In genomic region chr16:70341600-70341999, GRCh38 we compare ENCODE assay signal across 15 cellular contexts. TPM values are rescaled to one million over a fixed set of nuclear protein-coding genes. Genes with fewer than 3 reads are reported as not detected.
DNase-seq lines count a peak whose midpoint lies in the region; ATAC-seq and TF ChIP-seq lines count a peak whose summit lies in the region.
"Had no signal": no experiment of that assay in that cellular context is flagged by ENCODE, and none has a peak within 500 bp of the region (broad histone marks: within the 10 kb centered on the region; RNA-seq: fewer than 3 reads in every experiment).

No MANE protein-coding gene starts in this region.

- H3K79me1 ChIP-seq in H9 (ENCODE audit: insufficient read depth, low read depth, low read length, poor library complexity, severe bottlenecking): no peaks in the 10 kb centered on the region

- no peak for ATAC-seq in GM18519 (IDR thresholded peaks at IDR 0.05; ENCODE audit: low FRiP score, unreplicated experiment)
- ATAC-seq: PC-3 had no signal

- H3K9me3 Mint-ChIP-seq in activated naive CD4-positive, alpha-beta T cell treated with anti-CD3 and anti-CD28 coated beads, Interleukin-2, amount 10 ng/mL, durations not matched to agents 7 days and 5 days: no peaks in the 10 kb centered on the region
- H3K9me3 Mint-ChIP-seq in H9: no peaks in the 10 kb centered on the region
- H3K9me3 Mint-ChIP-seq in progenitor cell of endocrine pancreas (ENCODE audit: low read depth): no peaks in the 10 kb centered on the region

- no peak for DNase-seq in activated naive CD4-positive, alpha-beta T cell treated with anti-CD3 and anti-CD28 coated beads, Interleukin-2, amount 10 ng/mL, durations not matched to agents 7 days and 5 days
- no peak for DNase-seq in activated naive CD4-positive, alpha-beta T cell treated with Interleukin-2 at 50 U/mL for 16 hours
- DNase-seq in H9 (peak; percentile 38), RWPE1 (ENCODE audit: low spot score) (no peak), progenitor cell of endocrine pancreas (ENCODE audit: low spot score, unreplicated experiment) (no peak), head of caudate nucleus (no peak), GOT3 (lab: John Stamatoyannopoulos, UW) (no peak)
- DNase-seq: BE2C, NCI-H1092, NCI-H1694, NCI-H510A treated with DMSO at 0.1 percent for 48 hours, PC-3, SK-N-SH, T-helper 1 cell had no signal

- H2BK20ac ChIP-seq in H9 (ENCODE audit: low read depth, low read length, poor library complexity, severe bottlenecking): no peak overlapping the region

- H3K4me1 ChIP-seq in H9 (ENCODE audit: insufficient read depth, low read length): no peaks in the 10 kb centered on the region
- H3K4me1 ChIP-seq: BE2C had no signal

- H3K9me3 ChIP-seq in H9 (ENCODE audit: control insufficient read depth, low read depth, low read length): no peaks in the 10 kb centered on the region
- H3K9me3 ChIP-seq: BE2C, SK-N-SH had no signal

- no peak overlapping the region for H2BK15ac ChIP-seq in H9 (ENCODE audit: low read depth, low read length)

- no peak overlapping the region for H2BK12ac ChIP-seq in H9 (ENCODE audit: insufficient read length, low read depth, low read length)

- H3T11ph ChIP-seq in H9 (ENCODE audit: low read length): no peak overlapping the region

- peaks cover 11% of the 10 kb centered on the region for H3K4me1 Mint-ChIP-seq in activated naive CD4-positive, alpha-beta T cell treated with anti-CD3 and anti-CD28 coated beads, Interleukin-2, amount 10 ng/mL, durations not matched to agents 7 days and 5 days
- peaks cover 20 to 29% of the 10 kb centered on the region in 2 experiments for H3K4me1 Mint-ChIP-seq in H9
- H3K4me1 Mint-ChIP-seq in progenitor cell of endocrine pancreas (ENCODE audit: low read depth): peaks cover 3% of the 10 kb centered on the region

- no peak overlapping the region for H2BK120ac ChIP-seq in H9 (ENCODE audit: low read depth, low read length, poor library complexity, severe bottlenecking)

- no peak overlapping the region for H2AFZ ChIP-seq in H9 (ENCODE audit: low read length)

- H3K27ac ChIP-seq in H9 (ENCODE audit: insufficient read length, low read depth, low read length): no peak overlapping the region
- H3K27ac ChIP-seq in RWPE1: peak overlapping the region; percentile 5; the same call in 1 of the 2 replicates

- H4K5ac ChIP-seq in H9 (ENCODE audit: insufficient read length, low read depth, low read length): no peak overlapping the region

- H3K79me2 ChIP-seq in H9 (ENCODE audit: insufficient read depth, low read length): no peaks in the 10 kb centered on the region

- no CpG with 5 or more reads among the region's 4 CpGs for WGBS in H9 (ENCODE audit: extremely low coverage, insufficient read length, low lambda C conversion rate)

- no peak for TF ChIP-seq CTCF in H9 (conservative IDR thresholded peaks at IDR 0.05)
- TF ChIP-seq CTCF in RWPE1 (conservative IDR thresholded peaks at IDR 0.05; ENCODE audit: low read depth): no peak
- no peak for TF ChIP-seq CTCF in progenitor cell of endocrine pancreas (IDR thresholded peaks at IDR 0.05; ENCODE audit: unreplicated experiment)

- peaks cover under 1% of the 10 kb centered on the region for H3K36me3 Mint-ChIP-seq in activated naive CD4-positive, alpha-beta T cell treated with anti-CD3 and anti-CD28 coated beads, Interleukin-2, amount 10 ng/mL, durations not matched to agents 7 days and 5 days
- peaks cover 0 to 5% (median under 1%) of the 10 kb centered on the region in 3 experiments; a peak in 3 of 7 replicates for H3K36me3 Mint-ChIP-seq in H9 (ENCODE audit: insufficient read depth in 1 of 3, low read depth in 3 of 3)
- peaks cover 2% of the 10 kb centered on the region for H3K36me3 Mint-ChIP-seq in progenitor cell of endocrine pancreas (ENCODE audit: insufficient read depth)

- no peak overlapping the region for H3K23ac ChIP-seq in H9 (ENCODE audit: insufficient read length, low read depth, low read length)

- intact Hi-C loops in head of caudate nucleus (cut with DNase I): no loop called here

- no peaks in the 10 kb centered on the region for H3K27me3 Mint-ChIP-seq in activated naive CD4-positive, alpha-beta T cell treated with anti-CD3 and anti-CD28 coated beads, Interleukin-2, amount 10 ng/mL, durations not matched to agents 7 days and 5 days
- H3K27me3 Mint-ChIP-seq in H9 (ENCODE audit: low read depth): no peaks in the 10 kb centered on the region
- H3K27me3 Mint-ChIP-seq in progenitor cell of endocrine pancreas: no peaks in the 10 kb centered on the region

- H4K20me1 ChIP-seq in H9 (ENCODE audit: control insufficient read depth, insufficient read depth, insufficient read length): no peaks in the 10 kb centered on the region

- no peak overlapping the region for H2AK5ac ChIP-seq in H9 (ENCODE audit: insufficient read length, low read length)

- POLR2A ChIA-PET in RWPE1 (lab: Yijun Ruan, JAX; ENCODE audit: low non-redundant PET): no interaction called here

- H3K27me3 ChIP-seq in H9 (ENCODE audit: insufficient read depth, low read length): no peaks in the 10 kb centered on the region
- H3K27me3 ChIP-seq: BE2C had no signal

- no peak overlapping the region for H3K14ac ChIP-seq in H9 (ENCODE audit: insufficient read depth, low read length)

- H3K4me2 ChIP-seq in H9 (ENCODE audit: insufficient read depth, insufficient read length, low read length): no peak overlapping the region
- H3K4me2 ChIP-seq: SK-N-SH had no signal

- CTCF ChIA-PET in activated naive CD4-positive, alpha-beta T cell treated with anti-CD3 and anti-CD28 coated beads, Interleukin-2, amount 10 ng/mL, durations not matched to agents 7 days and 5 days (lab: Charles Lee): interaction anchor here (0.7 kb wide), 1 partner anchor 449 kb away, joined by 3 read pairs; no protein-coding TSS in a partner anchor
- CTCF ChIA-PET in RWPE1 (lab: Yijun Ruan, JAX): no interaction called here

- no peak overlapping the region for H2BK5ac ChIP-seq in H9 (ENCODE audit: insufficient read length, low read length)

- peak overlapping the region; percentile 58 for H3K27ac Mint-ChIP-seq in activated naive CD4-positive, alpha-beta T cell treated with anti-CD3 and anti-CD28 coated beads, Interleukin-2, amount 10 ng/mL, durations not matched to agents 7 days and 5 days
- peak overlapping the region in 2 of 3 experiments; percentile 44 to 86; a peak in 3 of 7 replicates for H3K27ac Mint-ChIP-seq in H9
- peak overlapping the region; percentile 21 for H3K27ac Mint-ChIP-seq in progenitor cell of endocrine pancreas

- H3K56ac ChIP-seq in H9 (ENCODE audit: insufficient read length, low read depth, low read length): no peak overlapping the region

- no peak overlapping the region for H3K4ac ChIP-seq in H9 (ENCODE audit: low read depth, low read length)

- H4K91ac ChIP-seq in H9 (ENCODE audit: insufficient read length, low read depth, low read length): no peak overlapping the region

- H3K18ac ChIP-seq in H9 (ENCODE audit: insufficient read length, low read depth, low read length): no peak overlapping the region

- H3K23me2 ChIP-seq in H9 (ENCODE audit: insufficient read length, low read depth, low read length, poor library complexity, severe bottlenecking): peaks cover 3% of the 10 kb centered on the region

- no peak overlapping the region for H4K8ac ChIP-seq in H9 (replicated peaks; ENCODE audit: insufficient read length, low read depth, low read length)

- no peak overlapping the region for H3K4me3 Mint-ChIP-seq in activated naive CD4-positive, alpha-beta T cell treated with anti-CD3 and anti-CD28 coated beads, Interleukin-2, amount 10 ng/mL, durations not matched to agents 7 days and 5 days
- H3K4me3 Mint-ChIP-seq in H9 (peak overlapping the region in 1 of 2 experiments; percentile 21; a peak in 2 of 5 replicates), progenitor cell of endocrine pancreas (ENCODE audit: low read depth) (no peak overlapping the region)

- H3K9ac ChIP-seq in H9 (ENCODE audit: extremely low read depth, insufficient read length, low read length): no peak overlapping the region
- H3K9ac ChIP-seq: SK-N-SH had no signal

RNA-seq across cellular contexts. Expression of gene DDX19A, which starts 5.1 kb away (rescaled TPM):
- 57.1 and 59.4 TPM in 2 replicates for total RNA-seq in H9 (2021)
- total RNA-seq in progenitor cell of endocrine pancreas: 46.7 and 49.6 TPM in 2 replicates

RNA-seq across cellular contexts. Expression of gene DDX19B, which starts 42.6 kb away (rescaled TPM):
- total RNA-seq in H9 (2021) (46.7 and 47.3 TPM in 2 replicates), progenitor cell of endocrine pancreas (36.4 and 38.3 TPM in 2 replicates)

RNA-seq across cellular contexts. Expression of gene AARS1, which starts 52.3 kb away (rescaled TPM):
- 164 and 168 TPM in 2 replicates for total RNA-seq in H9 (2021)
- 113 and 114 TPM in 2 replicates for total RNA-seq in progenitor cell of endocrine pancreas
